In genomic region chr16:6081320-6081976, GRCh38 we compare ENCODE assay signal across 8 cellular contexts.
DNase-seq lines count a peak whose midpoint lies in the region; ATAC-seq and TF ChIP-seq lines count a peak whose summit lies in the region.

No MANE protein-coding gene starts in this region.

- H3K27me3 Mint-ChIP-seq in WTC11 (ENCODE audit: low read depth) (peaks cover 10% of the 10 kb centered on the region; the same call in 1 of the 2 replicates), T-cell (no peaks in the 10 kb centered on the region)

- H3K4me3 ChIP-seq in LNCaP clone FGC (ENCODE audit: low read depth, low read length): no peak overlapping the region

- TF ChIP-seq CTCF in LNCaP clone FGC (IDR thresholded peaks at IDR 0.05; ENCODE audit: control insufficient read depth, extremely low read depth, insufficient read depth): peak; percentile 76
- TF ChIP-seq CTCF in WTC11 (IDR thresholded peaks at IDR 0.05): peak; percentile 32; the same call in 1 of the 2 replicates

- CTCF ChIA-PET in WTC11 (lab: Charles Lee): interaction anchor here (0.5 to 1.2 kb wide), 7 partner anchors 60 to 562 kb away, joined by 3 to 5 read pairs (median 4); no protein-coding TSS in a partner anchor
- CTCF ChIA-PET in T-cell (lab: Charles Lee): no interaction called here

- no peaks in the 10 kb centered on the region for H3K4me1 Mint-ChIP-seq in WTC11
- H3K4me1 Mint-ChIP-seq in T-cell: no peaks in the 10 kb centered on the region

- H3K36me3 Mint-ChIP-seq in WTC11 (peaks cover 79% of the 10 kb centered on the region), T-cell (no peaks in the 10 kb centered on the region)

- no peak overlapping the region for H3K4me3 Mint-ChIP-seq in WTC11
- H3K4me3 Mint-ChIP-seq in T-cell: no peak overlapping the region

- H3K9me3 Mint-ChIP-seq in WTC11 (peaks cover 85% of the 10 kb centered on the region), T-cell (peaks cover 7 to 15% (median 10%) of the 10 kb centered on the region in 3 donors)

- POLR2A ChIA-PET in WTC11 (lab: Charles Lee): no interaction called here
- POLR2A ChIA-PET in T-cell (lab: Charles Lee): no interaction called here

- ATAC-seq in WTC11 (no peak), HG03378 (IDR thresholded peaks at IDR 0.05; ENCODE audit: unreplicated experiment) (no peak), T-cell (replicated peaks in 1 of 4) (no peak)

- no peak overlapping the region for H3K27ac Mint-ChIP-seq in WTC11
- H3K27ac Mint-ChIP-seq in T-cell: no peak overlapping the region

- DNase-seq in SIG-M5 treated with dmso at 0.1 percent for 504 hours (lab: John Stamatoyannopoulos, UW; ENCODE audit: unreplicated experiment): peak; percentile 34
- no peak for DNase-seq in SIG-M5 (lab: John Stamatoyannopoulos, UW)
- no peak for DNase-seq in LNCaP clone FGC (ENCODE audit: low read depth)
- peak; percentile 9 for DNase-seq in WTC11 (ENCODE audit: low spot score)
- peak; percentile 64 for DNase-seq in islet precursor cell
- no peak for DNase-seq in glomerular visceral epithelial cell (ENCODE audit: extremely low spot score)
- no peak for DNase-seq in T-cell

TF ChIP-seq in WTC11, 78 proteins besides CTCF, POLR2A, EP300 and RAD21:
- no peak for TF ChIP-seq ZNF263 (CRISPR knock-in tag; IDR thresholded peaks at IDR 0.05; ENCODE audit: low read depth)
- no peak for TF ChIP-seq MYBL2 (CRISPR knock-in tag; IDR thresholded peaks at IDR 0.05)
- no peak for TF ChIP-seq NR1H2 (CRISPR knock-in tag; IDR thresholded peaks at IDR 0.05)
- TF ChIP-seq MAX (CRISPR knock-in tag; IDR thresholded peaks at IDR 0.05): no peak
- TF ChIP-seq CREM (CRISPR knock-in tag; IDR thresholded peaks at IDR 0.05): no peak
- TF ChIP-seq ARID4B (CRISPR knock-in tag; IDR thresholded peaks at IDR 0.05; ENCODE audit: borderline replicate concordance): no peak

Comparison
In these comparisons a context has a peak if more than half of its experiments do, and no peak if none do; other contexts are left out.
1. DNase-seq: peak in SIG-M5 treated with dmso at 0.1 percent for 504 hours (single experiment), WTC11 (single experiment) and islet precursor cell (single experiment); none in SIG-M5 (single experiment), LNCaP clone FGC (single experiment), glomerular visceral epithelial cell (single experiment) and T-cell (0 of 34).